ENCODE assay signal across 20 cellular contexts in genomic region chr18:60060026-60060425, GRCh38.
"Had no signal": no experiment of that assay in that cellular context is flagged by ENCODE, and none has a peak within 500 bp of the region (broad histone marks: within the 10 kb centered on the region; RNA-seq: fewer than 3 reads in every experiment).

No MANE protein-coding gene starts in this region.

- H3K36me3 ChIP-seq: MG63 had no signal

- H3K27me3 ChIP-seq: MG63 had no signal

- DNase-seq: KBM-7; MG63; NCI-H1092; NCI-H1105 treated with DMSO at 0.1 percent for 48 hours; NCI-H1417 treated with DMSO at 0.1 percent for 48 hours; NCI-H146; NCI-H1694 treated with DMSO at 0.1 percent for 48 hours; NCI-H1930; NCI-H2081; NCI-H2107; NCI-H2227 treated with DMSO at 0.1 percent for 48 hours; NCI-H524; NCI-H526 treated with DMSO at 0.1 percent for 48 hours; NCI-H748 treated with DMSO at 0.1 percent for 48 hours; NK-92 treated with Interleukin-12 subunit alpha and Interleukin-12 subunit beta, amount 100 ng/mL, for 24 hours; SHP77 had no signal

- H3K9me3 ChIP-seq: MG63 had no signal

- H3K4me3 ChIP-seq: MG63 had no signal

- H3K27ac ChIP-seq: RWPE1 had no signal

- ATAC-seq: Panc1, PC-3, SK-N-SH treated with all-trans-retinoic acid at 6 μM for 48 hours had no signal
